1 cellular context compared by ENCODE assay signal in genomic region chr4:84498203-84499026, GRCh38.
TF ChIP-seq lines count a peak whose summit lies in the region.

No MANE protein-coding gene starts in this region.

TF ChIP-seq in H1, 55 proteins besides CTCF, POLR2A, EP300 and RAD21 (continued from another document):
- TF ChIP-seq KDM1A (IDR thresholded peaks at IDR 0.05; ENCODE audit: borderline replicate concordance, low read length) (no peak), POU5F1 (IDR thresholded peaks at IDR 0.05; ENCODE audit: low read depth, low read length) (no peak), SRF (IDR thresholded peaks at IDR 0.05; ENCODE audit: low read depth, low read length) (no peak), MAX (IDR thresholded peaks at IDR 0.05) (0 out of 2 replicates have a peak, but pooled peaks have one; percentile 19), EZH2 (IDR thresholded peaks at IDR 0.05; ENCODE audit: low read depth, low read length, severe bottlenecking) (peak; percentile 46), HDAC6 (IDR thresholded peaks at IDR 0.05; ENCODE audit: low read depth, low read length) (no peak), KDM4A (IDR thresholded peaks at IDR 0.05; ENCODE audit: low read depth, low read length, severe bottlenecking) (peak; percentile 11), ATF3 (IDR thresholded peaks at IDR 0.05; ENCODE audit: insufficient read depth, low read depth, low read length) (no peak), ZNF274 (IDR thresholded peaks at IDR 0.05; ENCODE audit: borderline replicate concordance, extremely low read depth, low read length) (no peak), CHD1 (IDR thresholded peaks at IDR 0.05; ENCODE audit: low read depth, low read length) (no peak), RNF2 (IDR thresholded peaks at IDR 0.05; ENCODE audit: borderline replicate concordance, low read depth, low read length, missing control alignments, poor library complexity, severe bottlenecking) (no peak), RXRA (IDR thresholded peaks at IDR 0.05; ENCODE audit: insufficient read depth, low read depth, low read length) (no peak), CHD2 (IDR thresholded peaks at IDR 0.05; ENCODE audit: low read length) (no peak), SUZ12 (IDR thresholded peaks at IDR 0.05; ENCODE audit: low read length) (peak; percentile 87), YY1 (IDR thresholded peaks at IDR 0.05; ENCODE audit: low read depth, low read length) (no peak), TAF1 (IDR thresholded peaks at IDR 0.05; ENCODE audit: low read depth, low read length) (no peak), TCF12 (IDR thresholded peaks at IDR 0.05; ENCODE audit: low read depth, low read length) (no peak), EGR1 (IDR thresholded peaks at IDR 0.05; ENCODE audit: borderline replicate concordance, low read depth, low read length) (no peak), HDAC2 (IDR thresholded peaks at IDR 0.05; ENCODE audit: borderline replicate concordance in 1 of 2, low read depth in 2 of 2, low read length in 2 of 2) (no peak), BACH1 (IDR thresholded peaks at IDR 0.05; ENCODE audit: low read length) (no peak), SP4 (IDR thresholded peaks at IDR 0.05; ENCODE audit: low read length) (no peak), JUN (IDR thresholded peaks at IDR 0.05; ENCODE audit: low read depth, low read length) (no peak), SP2 (IDR thresholded peaks at IDR 0.05; ENCODE audit: low read length) (no peak), CBX8 (IDR thresholded peaks at IDR 0.05; ENCODE audit: borderline replicate concordance, low read depth, low read length) (peak; percentile 76; the same call in 1 of the 2 replicates), BCL11A (IDR thresholded peaks at IDR 0.05; ENCODE audit: low read depth in 2 of 2, low read length in 2 of 2) (no peak), JUND (IDR thresholded peaks at IDR 0.05; ENCODE audit: low read length) (no peak), SP1 (IDR thresholded peaks at IDR 0.05; ENCODE audit: low read depth, low read length) (no peak), CTBP2 (IDR thresholded peaks at IDR 0.05; ENCODE audit: borderline replicate concordance, insufficient read depth, insufficient read length, low read length) (no peak), MAFK (IDR thresholded peaks at IDR 0.05; ENCODE audit: low read depth, low read length) (no peak), CHD7 (IDR thresholded peaks at IDR 0.05; ENCODE audit: insufficient replicate concordance, low read length) (no peak), POLR2AphosphoS5 (IDR thresholded peaks at IDR 0.05; ENCODE audit: low read depth, low read length) (no peak), SIRT6 (IDR thresholded peaks at IDR 0.05; ENCODE audit: low read length) (no peak), PHF8 (conservative IDR thresholded peaks at IDR 0.05; ENCODE audit: low read depth, low read length) (0 out of 2 replicates have a peak, but pooled peaks have one; percentile 18), RFX5 (IDR thresholded peaks at IDR 0.05; ENCODE audit: borderline replicate concordance, low read depth, low read length) (no peak), RBBP5 (IDR thresholded peaks at IDR 0.05; ENCODE audit: borderline replicate concordance, low read depth, low read length) (no peak), TEAD4 (IDR thresholded peaks at IDR 0.05; ENCODE audit: low read depth, low read length) (no peak), ASH2L (IDR thresholded peaks at IDR 0.05; ENCODE audit: low read length) (no peak), SIX5 (IDR thresholded peaks at IDR 0.05; ENCODE audit: low read depth, low read length) (no peak), BRCA1 (IDR thresholded peaks at IDR 0.05; ENCODE audit: low read depth, low read length) (no peak), GABPA (IDR thresholded peaks at IDR 0.05; ENCODE audit: borderline replicate concordance, insufficient read depth, low read length) (no peak), TBP (IDR thresholded peaks at IDR 0.05; ENCODE audit: low read depth, low read length) (no peak), FOSL1 (IDR thresholded peaks at IDR 0.05; ENCODE audit: insufficient read depth, low read depth, low read length) (no peak), SIN3A (conservative IDR thresholded peaks at IDR 0.05 in 1 of 2, IDR thresholded peaks at IDR 0.05 in 1 of 2; ENCODE audit: low read depth in 1 of 2, low read length in 2 of 2) (0 out of 4 replicates have a peak, but pooled peaks of 1 of the 2 experiments have one; percentile 30), SAP30 (IDR thresholded peaks at IDR 0.05; ENCODE audit: insufficient read depth, insufficient replicate concordance, low read length) (no peak)
- TF ChIP-seq, protein P1, sequence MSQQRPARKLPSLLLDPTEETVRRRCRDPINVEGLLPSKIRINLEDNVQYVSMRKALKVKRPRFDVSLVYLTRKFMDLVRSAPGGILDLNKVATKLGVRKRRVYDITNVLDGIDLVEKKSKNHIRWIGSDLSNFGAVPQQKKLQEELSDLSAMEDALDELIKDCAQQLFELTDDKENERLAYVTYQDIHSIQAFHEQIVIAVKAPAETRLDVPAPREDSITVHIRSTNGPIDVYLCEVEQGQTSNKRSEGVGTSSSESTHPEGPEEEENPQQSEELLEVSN (IDR thresholded peaks at IDR 0.05) = peak; percentile 40; the same call in 1 of the 2 replicates
